Comparison of ENCODE assay signal across 23 cellular contexts in genomic region chr1:72937905-72938304, GRCh38.
"Had no signal": no experiment of that assay in that cellular context is flagged by ENCODE, and none has a peak within 500 bp of the region (broad histone marks: within the 10 kb centered on the region; RNA-seq: fewer than 3 reads in every experiment).

No MANE protein-coding gene starts in this region.

- DNase-seq: colonic mucosa; dermis blood vessel endothelial cell; effector memory CD4-positive, alpha-beta T cell; foreskin keratinocyte; heart left ventricle; kidney; natural killer cell; right lobe of liver; small intestine; stimulated activated CD4-positive, alpha-beta T cell treated with anti-CD3 and anti-CD28 coated beads, Interleukin-2, amount 100 ng/mL, for 24 hours; stimulated activated CD4-positive, alpha-beta T cell treated with anti-CD3 and anti-CD28 coated beads, Interleukin-4, amount 100 ng/mL, for 24 hours; stimulated activated naive CD4-positive, alpha-beta T cell treated with Interleukin-2 at 50 U/mL for 16 hours; stomach; thyroid gland had no signal

- H3K4me2 ChIP-seq: hepatocyte, neural progenitor cell had no signal

- H3K79me2 ChIP-seq: hepatocyte, parathyroid adenoma had no signal

- H3K36me3 ChIP-seq: colonic mucosa, esophagus muscularis mucosa, gastroesophageal sphincter, heart left ventricle, neural progenitor cell, right lobe of liver, stomach, thyroid gland had no signal

- H3K4me3 ChIP-seq: colonic mucosa, esophagus muscularis mucosa, gastroesophageal sphincter, heart left ventricle, hepatocyte, lung, neural progenitor cell, right lobe of liver, stomach, thyroid gland had no signal

- H3K4me1 ChIP-seq: colonic mucosa, esophagus muscularis mucosa, foreskin keratinocyte, gastroesophageal sphincter, heart left ventricle, neural progenitor cell, parathyroid adenoma, right lobe of liver, stomach, thyroid gland had no signal

- ATAC-seq: foreskin keratinocyte; gastroesophageal sphincter; heart left ventricle; left lobe of liver; natural killer cell; right lobe of liver; stimulated activated effector memory CD8-positive, alpha-beta T cell treated with anti-CD3 and anti-CD28 coated beads, Interleukin-12 subunit alpha, Interleukin-12 subunit beta, amount 100 ng/mL, for 72 hours had no signal

- H3K9ac ChIP-seq: neural progenitor cell, parathyroid adenoma had no signal

- H3K9me3 ChIP-seq: colonic mucosa, esophagus muscularis mucosa, gastroesophageal sphincter, heart left ventricle, right lobe of liver, stomach, thyroid gland had no signal

- H3K27ac ChIP-seq: colonic mucosa, esophagus muscularis mucosa, foreskin keratinocyte, gastroesophageal sphincter, heart left ventricle, hepatocyte, neural progenitor cell, parathyroid adenoma, right lobe of liver, stomach, thyroid gland had no signal

- H3K27me3 ChIP-seq: colonic mucosa, esophagus muscularis mucosa, foreskin keratinocyte, gastroesophageal sphincter, heart left ventricle, hepatocyte, neural progenitor cell, right lobe of liver, stomach, thyroid gland had no signal

- H2AFZ ChIP-seq: hepatocyte, neural progenitor cell, parathyroid adenoma had no signal

- FAIRE-seq: endothelial cell of umbilical vein, kidney, small intestine had no signal
